In the genomic region with DNA sequence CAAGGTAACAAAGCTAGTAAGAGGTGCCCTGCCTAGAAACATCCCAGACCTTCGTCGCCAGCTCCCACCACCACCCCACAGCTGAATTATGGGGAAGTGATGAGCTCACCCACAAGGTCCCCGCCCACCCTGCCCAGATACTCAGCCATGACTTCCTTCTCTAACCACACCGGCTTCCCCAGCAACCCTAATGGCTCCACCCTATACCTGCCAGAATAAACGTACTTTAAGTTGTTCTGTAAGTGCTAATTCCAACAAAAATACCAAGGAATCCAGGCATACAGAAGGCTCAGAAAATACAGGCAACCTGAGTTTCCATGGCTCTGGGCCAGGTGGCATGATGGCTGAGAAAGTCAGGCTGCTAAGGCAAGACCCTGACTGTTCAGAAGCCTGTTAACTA, we compare ENCODE assay signal across 13 cellular contexts. TPM values are rescaled to one million over a fixed set of nuclear protein-coding genes. Genes with fewer than 3 reads are reported as not detected.
DNase-seq lines count a peak whose midpoint lies in the region; ATAC-seq and TF ChIP-seq lines count a peak whose summit lies in the region.
"Had no signal": no experiment of that assay in that cellular context is flagged by ENCODE, and none has a peak within 500 bp of the region (broad histone marks: within the 10 kb centered on the region; RNA-seq: fewer than 3 reads in every experiment).

No MANE protein-coding gene starts in this region.

- no peak for TF ChIP-seq CTCF in endothelial cell (IDR thresholded peaks at IDR 0.05; ENCODE audit: unreplicated experiment)

- peaks cover 3% of the 10 kb centered on the region for H3K27me3 Mint-ChIP-seq in activated naive CD4-positive, alpha-beta T cell treated with anti-CD3 and anti-CD28 coated beads for 36 hours (ENCODE audit: low read depth)
- no peaks in the 10 kb centered on the region for H3K27me3 Mint-ChIP-seq in endothelial cell (ENCODE audit: unreplicated experiment)

- no peak for ATAC-seq in GM21447 (IDR thresholded peaks at IDR 0.05; ENCODE audit: unreplicated experiment)
- ATAC-seq: gastroesophageal sphincter, left ventricle myocardium superior had no signal

- no peaks in the 10 kb centered on the region for H3K36me3 Mint-ChIP-seq in activated naive CD4-positive, alpha-beta T cell treated with anti-CD3 and anti-CD28 coated beads for 36 hours (ENCODE audit: low read depth)
- peaks cover 15% of the 10 kb centered on the region for H3K36me3 Mint-ChIP-seq in endothelial cell (ENCODE audit: low read depth, unreplicated experiment)

- intact Hi-C loops in activated naive CD4-positive, alpha-beta T cell treated with anti-CD3 and anti-CD28 coated beads for 36 hours (cut with micrococcal nuclease) = loop anchor here (10.0 kb wide), 2 partner anchors 395 to 555 kb away; no protein-coding TSS in a partner anchor
- intact Hi-C loops in cardiac septum (cut with DNase I) = no loop called here

- peaks cover 33% of the 10 kb centered on the region for H3K4me1 Mint-ChIP-seq in activated naive CD4-positive, alpha-beta T cell treated with anti-CD3 and anti-CD28 coated beads for 36 hours (ENCODE audit: low read depth)
- peaks cover 90% of the 10 kb centered on the region for H3K4me1 Mint-ChIP-seq in endothelial cell (ENCODE audit: unreplicated experiment)

- DNase-seq in DMS 273 (lab: John Stamatoyannopoulos, UW; ENCODE audit: unreplicated experiment) (peak; percentile 11), DMS 273 treated with DMSO at 0.1 percent for 48 hours (lab: John Stamatoyannopoulos, UW) (no peak), OCI-M1 (lab: John Stamatoyannopoulos, UW) (peak; percentile 44), cardiac septum (ENCODE audit: low spot score) (no peak), endothelial cell (ENCODE audit: low spot score) (no peak)
- peak; percentile 45 for DNase-seq in activated naive CD4-positive, alpha-beta T cell treated with anti-CD3 and anti-CD28 coated beads for 36 hours
- peak; percentile 23 for DNase-seq in stimulated activated CD8-positive, alpha-beta memory T cell treated with anti-CD3 and anti-CD28 coated beads, Interleukin-12 subunit alpha, Interleukin-12 subunit beta, amount 100 ng/mL, for 1 hour (ENCODE audit: low read depth)
- DNase-seq: cortex of kidney, left ventricle myocardium superior, SK-N-SH, transverse colon had no signal

- peak overlapping the region; percentile 28 for H3K27ac Mint-ChIP-seq in activated naive CD4-positive, alpha-beta T cell treated with anti-CD3 and anti-CD28 coated beads for 36 hours
- no peak overlapping the region for H3K27ac Mint-ChIP-seq in endothelial cell (ENCODE audit: unreplicated experiment)

- CTCF ChIA-PET in activated naive CD4-positive, alpha-beta T cell treated with anti-CD3 and anti-CD28 coated beads for 36 hours (lab: Charles Lee) = interaction anchor here (0.8 to 1.2 kb wide), 3 partner anchors 14 to 72 kb away, joined by 3 to 4 read pairs (median 3); no protein-coding TSS in a partner anchor

- H3K4me3 Mint-ChIP-seq in activated naive CD4-positive, alpha-beta T cell treated with anti-CD3 and anti-CD28 coated beads for 36 hours = no peak overlapping the region
- no peak overlapping the region for H3K4me3 Mint-ChIP-seq in endothelial cell (ENCODE audit: unreplicated experiment)

- H3K9me3 Mint-ChIP-seq in activated naive CD4-positive, alpha-beta T cell treated with anti-CD3 and anti-CD28 coated beads for 36 hours = no peaks in the 10 kb centered on the region
- H3K9me3 Mint-ChIP-seq in endothelial cell (ENCODE audit: unreplicated experiment) = no peaks in the 10 kb centered on the region

RNA-seq across cellular contexts. Expression of gene TMEM163, which starts 39.1 kb away (rescaled TPM):
- not detected for total RNA-seq in activated naive CD4-positive, alpha-beta T cell treated with anti-CD3 and anti-CD28 coated beads for 36 hours
- 0.38 TPM for total RNA-seq in cardiac septum
- 150 TPM for total RNA-seq in endothelial cell (ENCODE audit: unreplicated experiment)

Comparison
In these comparisons a context has a peak if more than half of its experiments do, and no peak if none do; other contexts are left out.
1. DNase-seq: peak in DMS 273 (single experiment), OCI-M1 (single experiment), activated naive CD4-positive, alpha-beta T cell treated with anti-CD3 and anti-CD28 coated beads for 36 hours (single experiment) and stimulated activated CD8-positive, alpha-beta memory T cell treated with anti-CD3 and anti-CD28 coated beads, Interleukin-12 subunit alpha, Interleukin-12 subunit beta, amount 100 ng/mL, for 1 hour (single experiment); none in DMS 273 treated with DMSO at 0.1 percent for 48 hours (single experiment), cardiac septum (single experiment) and endothelial cell (single experiment).
2. RNA of gene TMEM163, which starts 39.1 kb away (total RNA-seq): 150 TPM in endothelial cell (single experiment); 0.38 TPM in cardiac septum (single experiment) and not detected in activated naive CD4-positive, alpha-beta T cell treated with anti-CD3 and anti-CD28 coated beads for 36 hours; every median in the first group is over 100 times any median in the second.